1 cellular context compared by ENCODE assay signal in the genomic region with DNA sequence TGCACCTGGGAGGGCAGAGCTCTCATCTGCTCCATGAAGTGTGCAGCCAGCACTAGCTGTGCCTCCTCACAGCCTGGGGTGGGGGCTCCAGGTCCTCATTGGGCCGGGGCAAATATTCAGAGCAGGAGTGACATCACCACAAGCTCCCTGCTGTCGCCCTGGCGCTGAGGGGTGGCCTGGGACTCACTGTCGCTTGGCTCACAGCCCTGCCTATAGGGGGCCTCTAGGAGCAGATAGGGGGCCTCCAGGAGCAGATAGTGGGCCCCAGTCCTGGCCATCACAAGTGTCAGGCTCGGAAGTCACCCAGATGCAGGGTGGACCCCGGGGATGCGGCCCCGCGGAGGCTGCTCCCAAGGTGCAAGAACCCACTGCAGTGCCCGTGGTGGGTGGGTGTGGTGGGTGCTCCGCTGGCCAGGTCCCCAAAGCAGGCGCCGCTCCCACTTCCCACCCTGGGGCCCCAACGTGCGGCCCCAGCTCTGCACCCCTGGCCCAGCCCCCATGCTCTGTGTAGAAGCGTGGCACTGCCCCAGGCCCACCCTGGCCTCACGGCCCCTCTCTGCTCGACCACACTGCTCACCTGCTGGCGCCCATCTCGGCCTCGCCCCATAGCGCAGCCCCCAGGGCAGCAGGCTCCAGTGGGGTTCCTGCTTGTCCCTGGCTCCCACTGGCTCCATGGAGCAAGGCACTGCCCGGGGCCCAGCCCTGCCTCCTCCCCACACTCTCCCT.
TF ChIP-seq lines count a peak whose summit lies in the region.

No MANE protein-coding gene starts in this region.

TF ChIP-seq in WTC11, 78 proteins besides CTCF, POLR2A, EP300 and RAD21:
- TF ChIP-seq FOXJ3 (CRISPR knock-in tag; IDR thresholded peaks at IDR 0.05; ENCODE audit: borderline replicate concordance): no peak
- TF ChIP-seq SP1 (CRISPR knock-in tag; conservative IDR thresholded peaks at IDR 0.05): no peak
- TF ChIP-seq NR3C1 (CRISPR knock-in tag; conservative IDR thresholded peaks at IDR 0.05; ENCODE audit: low read depth): no peak
- no peak for TF ChIP-seq JAZF1 (CRISPR knock-in tag; IDR thresholded peaks at IDR 0.05)
- no peak for TF ChIP-seq OVOL2 (CRISPR knock-in tag; IDR thresholded peaks at IDR 0.05; ENCODE audit: borderline replicate concordance)
- no peak for TF ChIP-seq MYBL2 (CRISPR knock-in tag; IDR thresholded peaks at IDR 0.05)
- TF ChIP-seq, protein P1, sequence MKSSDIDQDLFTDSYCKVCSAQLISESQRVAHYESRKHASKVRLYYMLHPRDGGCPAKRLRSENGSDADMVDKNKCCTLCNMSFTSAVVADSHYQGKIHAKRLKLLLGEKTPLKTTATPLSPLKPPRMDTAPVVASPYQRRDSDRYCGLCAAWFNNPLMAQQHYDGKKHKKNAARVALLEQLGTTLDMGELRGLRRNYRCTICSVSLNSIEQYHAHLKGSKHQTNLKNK (CRISPR knock-in tag; IDR thresholded peaks at IDR 0.05): no peak
- no peak for TF ChIP-seq ATF1 (CRISPR knock-in tag; IDR thresholded peaks at IDR 0.05)
- TF ChIP-seq, protein P2, sequence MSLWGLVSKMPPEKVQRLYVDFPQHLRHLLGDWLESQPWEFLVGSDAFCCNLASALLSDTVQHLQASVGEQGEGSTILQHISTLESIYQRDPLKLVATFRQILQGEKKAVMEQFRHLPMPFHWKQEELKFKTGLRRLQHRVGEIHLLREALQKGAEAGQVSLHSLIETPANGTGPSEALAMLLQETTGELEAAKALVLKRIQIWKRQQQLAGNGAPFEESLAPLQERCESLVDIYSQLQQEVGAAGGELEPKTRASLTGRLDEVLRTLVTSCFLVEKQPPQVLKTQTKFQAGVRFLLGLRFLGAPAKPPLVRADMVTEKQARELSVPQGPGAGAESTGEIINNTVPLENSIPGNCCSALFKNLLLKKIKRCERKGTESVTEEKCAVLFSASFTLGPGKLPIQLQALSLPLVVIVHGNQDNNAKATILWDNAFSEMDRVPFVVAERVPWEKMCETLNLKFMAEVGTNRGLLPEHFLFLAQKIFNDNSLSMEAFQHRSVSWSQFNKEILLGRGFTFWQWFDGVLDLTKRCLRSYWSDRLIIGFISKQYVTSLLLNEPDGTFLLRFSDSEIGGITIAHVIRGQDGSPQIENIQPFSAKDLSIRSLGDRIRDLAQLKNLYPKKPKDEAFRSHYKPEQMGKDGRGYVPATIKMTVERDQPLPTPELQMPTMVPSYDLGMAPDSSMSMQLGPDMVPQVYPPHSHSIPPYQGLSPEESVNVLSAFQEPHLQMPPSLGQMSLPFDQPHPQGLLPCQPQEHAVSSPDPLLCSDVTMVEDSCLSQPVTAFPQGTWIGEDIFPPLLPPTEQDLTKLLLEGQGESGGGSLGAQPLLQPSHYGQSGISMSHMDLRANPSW (CRISPR knock-in tag; conservative IDR thresholded peaks at IDR 0.05; ENCODE audit: low read depth): no peak
- no peak for TF ChIP-seq TEAD1 (CRISPR knock-in tag; IDR thresholded peaks at IDR 0.05)
- no peak for TF ChIP-seq RELA (CRISPR knock-in tag; IDR thresholded peaks at IDR 0.05; ENCODE audit: borderline replicate concordance)
- no peak for TF ChIP-seq ETV6 (CRISPR knock-in tag; IDR thresholded peaks at IDR 0.05)
- no peak for TF ChIP-seq NFATC4 (CRISPR knock-in tag; IDR thresholded peaks at IDR 0.05)
- TF ChIP-seq NFYB (CRISPR knock-in tag; conservative IDR thresholded peaks at IDR 0.05; ENCODE audit: low read depth): no peak
- TF ChIP-seq, protein P3, sequence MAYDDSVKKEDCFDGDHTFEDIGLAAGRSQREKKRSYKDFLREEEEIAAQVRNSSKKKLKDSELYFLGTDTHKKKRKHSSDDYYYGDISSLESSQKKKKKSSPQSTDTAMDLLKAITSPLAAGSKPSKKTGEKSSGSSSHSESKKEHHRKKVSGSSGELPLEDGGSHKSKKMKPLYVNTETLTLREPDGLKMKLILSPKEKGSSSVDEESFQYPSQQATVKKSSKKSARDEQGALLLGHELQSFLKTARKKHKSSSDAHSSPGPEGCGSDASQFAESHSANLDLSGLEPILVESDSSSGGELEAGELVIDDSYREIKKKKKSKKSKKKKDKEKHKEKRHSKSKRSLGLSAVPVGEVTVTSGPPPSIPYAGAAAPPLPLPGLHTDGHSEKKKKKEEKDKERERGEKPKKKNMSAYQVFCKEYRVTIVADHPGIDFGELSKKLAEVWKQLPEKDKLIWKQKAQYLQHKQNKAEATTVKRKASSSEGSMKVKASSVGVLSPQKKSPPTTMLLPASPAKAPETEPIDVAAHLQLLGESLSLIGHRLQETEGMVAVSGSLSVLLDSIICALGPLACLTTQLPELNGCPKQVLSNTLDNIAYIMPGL (CRISPR knock-in tag; IDR thresholded peaks at IDR 0.05): no peak
